In genomic region chr1:20652300-20652699, GRCh38 we compare ENCODE assay signal across 1 cellular context.
TF ChIP-seq lines count a peak whose summit lies in the region.

No MANE protein-coding gene starts in this region.

TF ChIP-seq in K562, 482 proteins besides CTCF, POLR2A, EP300 and RAD21:
- TF ChIP-seq RBFOX2 (IDR thresholded peaks at IDR 0.05; ENCODE audit: low read depth, low read length) (peak; percentile 38; the same call in 1 of the 2 replicates), E2F8 (IDR thresholded peaks at IDR 0.05; ENCODE audit: low read depth, partially characterized antibody) (no peak)
